Comparison of ENCODE assay signal across 31 cellular contexts in genomic region chr20:61061981-61062380, GRCh38.
"Had no signal": no experiment of that assay in that cellular context is flagged by ENCODE, and none has a peak within 500 bp of the region (broad histone marks: within the 10 kb centered on the region; RNA-seq: fewer than 3 reads in every experiment).

No MANE protein-coding gene starts in this region.

- H3K4me1 ChIP-seq: adrenal gland, ascending aorta, body of pancreas, breast epithelium had no signal

- FAIRE-seq: astrocyte, bronchial epithelial cell had no signal

- H3K36me3 ChIP-seq: adrenal gland, ascending aorta, brain microvascular endothelial cell, breast epithelium, cardiac muscle cell had no signal

- H3K9me3 ChIP-seq: adrenal gland, ascending aorta had no signal

- DNase-seq: activated effector memory CD4-positive, alpha-beta T cell treated with anti-CD3 and anti-CD28 coated beads, Interleukin-2, amount 50 U/mL, for 16 hours; activated effector memory CD4-positive, alpha-beta T cell treated with Interleukin-2 at 50 U/mL for 16 hours; activated gamma-delta T cell; activated gamma-delta T cell treated with Interleukin-2 at 50 U/mL for 16 hours; activated naive CD4-positive, alpha-beta T cell; activated naive CD4-positive, alpha-beta T cell treated with anti-CD3 and anti-CD28 coated beads for 36 hours; activated naive CD4-positive, alpha-beta T cell treated with anti-CD3 and anti-CD28 coated beads, Interleukin-2, amount 10 ng/mL, durations not matched to agents 7 days and 5 days; activated naive CD4-positive, alpha-beta T cell treated with anti-CD3 and anti-CD28 coated beads, Interleukin-2, amount 50 U/mL, for 16 hours; activated naive CD4-positive, alpha-beta T cell treated with Interleukin-2 at 50 U/mL for 16 hours; activated naive CD8-positive, alpha-beta T cell treated with anti-CD3 and anti-CD28 coated beads for 36 hours; activated naive CD8-positive, alpha-beta T cell treated with anti-CD3 and anti-CD28 coated beads, Interleukin-2, amount 10 ng/mL, durations not matched to agents 7 days and 5 days; activated naive CD8-positive, alpha-beta T cell treated with anti-CD3 and anti-CD28 coated beads, Interleukin-2, amount 50 U/mL, for 24 hours; activated T-cell treated with anti-CD3 and anti-CD28 coated beads, Interleukin-2, amount 50 U/mL, for 24 hours; activated T-cell treated with anti-CD3 and anti-CD28 coated beads, Interleukin-2, amount 50 U/mL, for 4 hours; activated T-cell treated with anti-CD3 and anti-CD28 coated beads, Interleukin-2, amount 50 U/mL, for 48 hours; activated T-cell treated with anti-CD3 and anti-CD28 coated beads, Interleukin-2, amount 50 U/mL, for 72 hours; adrenal gland; amniotic stem cell; amygdala; anterior cingulate cortex; aorta; body of pancreas; brain microvascular endothelial cell; caudate nucleus; central memory CD4-positive, alpha-beta T cell; cerebellar nuclear complex had no signal

- H3K27me3 ChIP-seq: adrenal gland, ascending aorta, body of pancreas, brain microvascular endothelial cell, cardiac muscle cell had no signal

- H3K4me3 ChIP-seq: adrenal gland, ascending aorta, body of pancreas, breast epithelium, cardiac muscle cell had no signal

- H3K27ac ChIP-seq: adrenal gland, ascending aorta, body of pancreas, brain microvascular endothelial cell, breast epithelium, cardiac muscle cell had no signal
